21 cellular contexts compared by ENCODE assay signal in the genomic region with DNA sequence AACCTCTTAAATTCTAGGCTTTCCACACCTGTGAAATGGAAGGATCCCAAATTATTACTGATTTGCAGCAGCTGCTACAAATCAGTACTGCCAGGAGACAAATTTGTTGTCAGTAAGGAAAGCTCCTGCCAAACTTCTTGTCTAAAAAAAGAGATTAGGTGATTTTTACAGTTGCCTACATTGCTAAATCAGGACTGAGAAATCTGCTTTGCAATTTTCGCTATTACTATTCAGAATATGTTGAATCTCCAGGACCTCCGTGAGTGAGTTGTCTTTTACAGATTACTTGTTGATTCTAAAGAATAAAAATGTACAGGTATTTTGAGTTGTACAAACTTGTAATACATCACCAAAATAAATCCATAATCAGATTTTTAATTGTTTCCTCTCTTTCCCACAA.
DNase-seq lines count a peak whose midpoint lies in the region; ATAC-seq, FAIRE-seq and TF ChIP-seq lines count a peak whose summit lies in the region.
"Had no signal": no experiment of that assay in that cellular context is flagged by ENCODE, and none has a peak within 500 bp of the region (broad histone marks: within the 10 kb centered on the region; RNA-seq: fewer than 3 reads in every experiment).

No MANE protein-coding gene starts in this region.

- H3K9me2 ChIP-seq in Karpas-422 (replicated peaks; ENCODE audit: insufficient read depth, low read length) = no peaks in the 10 kb centered on the region

- RAD21 ChIA-PET in GM12878 (lab: Charles Lee; ENCODE audit: unreplicated experiment) = no interaction called here

- H4K20me1 ChIP-seq in Karpas-422 (ENCODE audit: insufficient read depth, low read depth, low read length) (no peaks in the 10 kb centered on the region), GM12878 (ENCODE audit: control insufficient read depth, insufficient read depth) (no peaks in the 10 kb centered on the region)
- H4K20me1 ChIP-seq: BLaER1 had no signal

- DNase-seq in GM12865 (ENCODE audit: low read depth) (peak; percentile 30), HEK293T (ENCODE audit: extremely low spot score) (no peak), Karpas-422 (no peak), GM12878 (ENCODE audit: low read depth, low spot score) (no peak), NCI-H226 (no peak), cardiac septum (ENCODE audit: low spot score) (no peak)
- no peak for DNase-seq in stimulated activated CD8-positive, alpha-beta memory T cell treated with anti-CD3 and anti-CD28 coated beads, Interleukin-4, amount 100 ng/mL, for 48 hours
- DNase-seq: 8988T; Calu3; CD4-positive, alpha-beta memory T cell; DMS79 treated with DMSO at 0.1 percent for 48 hours; GF-D8; GOT3; H7; IMR-90 had no signal

- BruUV-seq in GM12878 (replicated peaks; lab: Mats Ljungman, UMichigan) = no TSS peak

- POLR2A ChIA-PET in HEK293T (lab: Yijun Ruan, JAX) = no interaction called here
- POLR2A ChIA-PET in GM12878 (lab: Charles Lee) = interaction anchor here (0.5 kb wide), 2 partner anchors 37 to 260 kb away, joined by 3 to 4 read pairs; no protein-coding TSS in a partner anchor

- no peak for FAIRE-seq in GM12878 (lab: Jason Lieb, UNC)
- FAIRE-seq: GM12891, HTR-8/SVneo, K562 had no signal

- H2AFZ ChIP-seq in Karpas-422 (ENCODE audit: low read length) (peak overlapping the region; percentile 19; the same call in 1 of the 2 replicates), GM12878 (ENCODE audit: control insufficient read depth, low read depth, low read length) (no peak overlapping the region)

- H3K9me3 ChIP-seq in Karpas-422 (ENCODE audit: low read length) (no peaks in the 10 kb centered on the region; the same call in 1 of the 2 replicates), GM12878 (replicated peaks; ENCODE audit: control insufficient read depth, insufficient read depth, low read length) (no peaks in the 10 kb centered on the region)
- H3K9me3 ChIP-seq: BLaER1 had no signal

- H3K4me2 ChIP-seq in Karpas-422 (ENCODE audit: low read depth, low read length, poor library complexity, severe bottlenecking) (no peak overlapping the region), GM12878 (ENCODE audit: control insufficient read depth, insufficient read depth) (no peak overlapping the region)
- H3K4me2 ChIP-seq: BLaER1 had no signal

- H3K27ac ChIP-seq in Karpas-422 (ENCODE audit: low read length) (no peak overlapping the region), GM12878 (ENCODE audit: control insufficient read depth, insufficient read depth) (no peak overlapping the region)
- H3K27ac ChIP-seq: BLaER1 had no signal

- SMC1A ChIA-PET in GM12878 (lab: Charles Lee; ENCODE audit: uncharacterized antibody, unreplicated experiment) = interaction anchor here (0.7 to 2.1 kb wide), 3 partner anchors 41 to 115 kb away, joined by 3 to 6 read pairs (median 4); no protein-coding TSS in a partner anchor

- TF ChIP-seq CTCF in GM12865 (IDR thresholded peaks at IDR 0.05; ENCODE audit: insufficient read depth, low read depth, low read length, missing control alignments) (no peak), GM12878 (IDR thresholded peaks at IDR 0.05 in 2 of 3, conservative IDR thresholded peaks at IDR 0.05 in 1 of 3; ENCODE audit: control insufficient read depth in 2 of 3, extremely low read depth in 1 of 3, insufficient read depth in 1 of 3, low read depth in 3 of 3, low read length in 3 of 3) (no peak)

- no peak for TF ChIP-seq EP300 in GM12878 (IDR thresholded peaks at IDR 0.05; ENCODE audit: borderline replicate concordance in 1 of 2, control insufficient read depth in 1 of 2, low read depth in 2 of 2, low read length in 2 of 2)

- no peak for TF ChIP-seq POLR2A in GM12878 (IDR thresholded peaks at IDR 0.05; ENCODE audit: low read depth, low read length)

- no peaks in the 10 kb centered on the region for H3K36me3 ChIP-seq in Karpas-422 (ENCODE audit: insufficient read depth, low read length)
- no peaks in the 10 kb centered on the region for H3K36me3 ChIP-seq in GM12878 (ENCODE audit: control insufficient read depth in 2 of 2, insufficient read depth in 2 of 2, low read length in 1 of 2)
- H3K36me3 ChIP-seq: BLaER1 had no signal

- H3K4me1 ChIP-seq in Karpas-422 (ENCODE audit: low read length) (no peaks in the 10 kb centered on the region), GM12878 (ENCODE audit: control insufficient read depth, insufficient read depth, low read length) (no peaks in the 10 kb centered on the region)
- H3K4me1 ChIP-seq: BLaER1 had no signal

- peak; percentile 45 for ATAC-seq in GM12878
- ATAC-seq in HG02678 (IDR thresholded peaks at IDR 0.05; ENCODE audit: unreplicated experiment) = no peak
- ATAC-seq: HCT116, K562 had no signal

- intact Hi-C loops in GM12878 (cut with micrococcal nuclease; ENCODE audit: unreplicated experiment) (no loop called here), cardiac septum (cut with DNase I) (no loop called here)

- no peak for TF ChIP-seq RAD21 in GM12878 (IDR thresholded peaks at IDR 0.05; ENCODE audit: insufficient read depth, low read depth, low read length)

- H3K4me3 ChIP-seq in GM12865 (ENCODE audit: low read depth, low read length) = no peak overlapping the region
- no peak overlapping the region for H3K4me3 ChIP-seq in Karpas-422 (ENCODE audit: low read length)
- no peak overlapping the region for H3K4me3 ChIP-seq in GM12878
- H3K4me3 ChIP-seq: BLaER1, K562 had no signal

- in situ Hi-C loops in GM12878 (cut with MboI) = no loop called here

- 0% methylated on average over 2 of the region's 2 CpGs for WGBS in GM12878 (ENCODE audit: insufficient coverage, insufficient replicate concordance, low lambda C conversion rate, missing lambda C conversion rate)

- H3K9ac ChIP-seq in Karpas-422 (ENCODE audit: low read length) (no peak overlapping the region), GM12878 (ENCODE audit: control insufficient read depth, insufficient read depth, low read length) (no peak overlapping the region)
- H3K9ac ChIP-seq: BLaER1 had no signal

- H3K27me3 ChIP-seq in Karpas-422 (ENCODE audit: low read length) = no peaks in the 10 kb centered on the region
- H3K27me3 ChIP-seq in GM12878 (replicated peaks in 1 of 2; ENCODE audit: control insufficient read depth in 2 of 2, insufficient read depth in 2 of 2, low read length in 1 of 2) = no peaks in the 10 kb centered on the region
- H3K27me3 ChIP-seq: BLaER1 had no signal

- H3K79me2 ChIP-seq in Karpas-422 (ENCODE audit: low read length) = no peaks in the 10 kb centered on the region
- H3K79me2 ChIP-seq in GM12878 (ENCODE audit: control insufficient read depth, insufficient read depth, low read length) = no peaks in the 10 kb centered on the region

- CTCF ChIA-PET in HEK293T (lab: Yijun Ruan, JAX) = interaction anchor here (0.8 kb wide), 1 partner anchor 14 kb away, joined by 3 read pairs; no protein-coding TSS in a partner anchor
- CTCF ChIA-PET in GM12878 (lab: Yijun Ruan, JAX) = interaction anchor here (0.9 kb wide), 1 partner anchor 9 kb away, joined by 3 read pairs; no protein-coding TSS in a partner anchor

TF ChIP-seq in HEK293T, 16 proteins besides CTCF, POLR2A, EP300 and RAD21:
- TF ChIP-seq SP1 (IDR thresholded peaks at IDR 0.05) (0 out of 2 replicates have a peak, but pooled peaks have one; percentile 6), HDGF (IDR thresholded peaks at IDR 0.05; ENCODE audit: borderline replicate concordance) (no peak)

TF ChIP-seq in GM12878, 131 proteins besides CTCF, POLR2A, EP300 and RAD21:
- TF ChIP-seq MEF2A (IDR thresholded peaks at IDR 0.05; ENCODE audit: insufficient read depth, low read depth, low read length) (peak; percentile 49; the same call in 1 of the 2 replicates), SUPT20H (IDR thresholded peaks at IDR 0.05; ENCODE audit: borderline replicate concordance, control insufficient read depth, low read depth, low read length) (no peak), CEBPB (IDR thresholded peaks at IDR 0.05; ENCODE audit: borderline replicate concordance in 1 of 2, low read depth in 2 of 2, low read length in 2 of 2) (no peak), RUNX3 (IDR thresholded peaks at IDR 0.05; ENCODE audit: low read length) (no peak), NRF1 (conservative IDR thresholded peaks at IDR 0.05; ENCODE audit: low read depth, low read length) (no peak), ZNF217 (IDR thresholded peaks at IDR 0.05) (no peak), USF1 (IDR thresholded peaks at IDR 0.05; ENCODE audit: borderline replicate concordance, extremely low read length, insufficient read depth, low read depth, low read length) (no peak), JUNB (IDR thresholded peaks at IDR 0.05) (peak; percentile 28), FOS (IDR thresholded peaks at IDR 0.05; ENCODE audit: borderline replicate concordance, extremely low read depth, insufficient read length) (no peak), SREBF1 (IDR thresholded peaks at IDR 0.05; ENCODE audit: low read length) (no peak), FOXM1 (IDR thresholded peaks at IDR 0.05; ENCODE audit: low read depth, low read length) (peak; percentile 24; the same call in 1 of the 2 replicates), RBBP5 (conservative IDR thresholded peaks at IDR 0.05) (no peak), MTA2 (IDR thresholded peaks at IDR 0.05; ENCODE audit: low read depth) (no peak)
